1 cellular context compared by ENCODE assay signal in the genomic region with DNA sequence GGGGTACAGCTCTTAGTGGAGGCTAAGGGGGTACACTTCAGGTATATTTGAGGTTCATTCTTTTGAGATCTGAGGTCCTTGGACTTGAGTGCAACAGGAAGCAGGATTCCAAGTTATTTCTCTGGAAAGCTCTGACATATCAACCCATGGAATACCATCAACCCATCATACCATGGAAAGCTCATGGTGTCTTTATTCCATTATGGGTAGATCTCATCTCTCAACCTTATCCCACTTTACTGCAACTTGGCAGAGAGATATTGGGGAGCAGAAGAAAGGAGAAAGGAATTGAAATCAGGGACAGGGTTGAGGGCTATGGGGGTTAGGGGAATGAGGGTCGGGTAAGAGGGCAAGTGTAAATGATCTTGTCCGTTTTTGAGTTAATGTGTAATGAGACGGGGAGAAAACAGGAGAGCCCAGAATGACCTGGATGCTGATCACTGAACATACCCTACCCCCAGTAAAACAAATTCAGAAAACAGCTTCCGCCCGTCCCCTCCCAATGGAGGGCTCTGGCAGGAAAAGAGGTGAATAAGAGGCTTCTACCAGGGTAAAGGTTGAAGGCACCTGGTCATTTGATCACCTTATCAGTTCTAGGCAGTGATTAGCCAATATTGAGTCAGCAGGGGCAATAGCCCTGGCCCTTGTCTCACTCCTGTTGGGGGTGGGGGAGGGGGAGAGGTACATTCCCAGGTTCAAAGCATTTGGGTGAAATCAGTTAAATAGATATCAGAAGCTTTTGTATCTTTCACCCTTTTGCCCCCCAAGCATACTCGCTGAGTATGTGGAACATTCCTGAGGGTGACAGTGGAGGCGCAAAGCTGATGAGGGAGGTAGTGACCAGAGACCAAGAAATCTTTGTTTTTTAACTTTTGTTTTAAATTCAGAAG.
A peak's percentile ranks its signal among the peaks of the same experiment; 100 is the strongest.
TF ChIP-seq lines count a peak whose summit lies in the region.

No MANE protein-coding gene starts in this region.

TF ChIP-seq in HepG2, 621 proteins besides CTCF, POLR2A, EP300 and RAD21 (continued from another document):
- TF ChIP-seq ATF7-NPFF (CRISPR knock-in tag; IDR thresholded peaks at IDR 0.05; ENCODE audit: low read depth) = no peak; the same call in 1 of the 2 replicates
- TF ChIP-seq, protein P1, sequence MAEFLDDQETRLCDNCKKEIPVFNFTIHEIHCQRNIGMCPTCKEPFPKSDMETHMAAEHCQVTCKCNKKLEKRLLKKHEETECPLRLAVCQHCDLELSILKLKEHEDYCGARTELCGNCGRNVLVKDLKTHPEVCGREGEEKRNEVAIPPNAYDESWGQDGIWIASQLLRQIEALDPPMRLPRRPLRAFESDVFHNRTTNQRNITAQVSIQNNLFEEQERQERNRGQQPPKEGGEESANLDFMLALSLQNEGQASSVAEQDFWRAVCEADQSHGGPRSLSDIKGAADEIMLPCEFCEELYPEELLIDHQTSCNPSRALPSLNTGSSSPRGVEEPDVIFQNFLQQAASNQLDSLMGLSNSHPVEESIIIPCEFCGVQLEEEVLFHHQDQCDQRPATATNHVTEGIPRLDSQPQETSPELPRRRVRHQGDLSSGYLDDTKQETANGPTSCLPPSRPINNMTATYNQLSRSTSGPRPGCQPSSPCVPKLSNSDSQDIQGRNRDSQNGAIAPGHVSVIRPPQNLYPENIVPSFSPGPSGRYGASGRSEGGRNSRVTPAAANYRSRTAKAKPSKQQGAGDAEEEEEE (CRISPR knock-in tag; IDR thresholded peaks at IDR 0.05; ENCODE audit: borderline replicate concordance) = no peak
- TF ChIP-seq GABPB1 (CRISPR knock-in tag; IDR thresholded peaks at IDR 0.05) = peak; percentile 15; the same call in 1 of the 2 replicates
- TF ChIP-seq, protein P2, sequence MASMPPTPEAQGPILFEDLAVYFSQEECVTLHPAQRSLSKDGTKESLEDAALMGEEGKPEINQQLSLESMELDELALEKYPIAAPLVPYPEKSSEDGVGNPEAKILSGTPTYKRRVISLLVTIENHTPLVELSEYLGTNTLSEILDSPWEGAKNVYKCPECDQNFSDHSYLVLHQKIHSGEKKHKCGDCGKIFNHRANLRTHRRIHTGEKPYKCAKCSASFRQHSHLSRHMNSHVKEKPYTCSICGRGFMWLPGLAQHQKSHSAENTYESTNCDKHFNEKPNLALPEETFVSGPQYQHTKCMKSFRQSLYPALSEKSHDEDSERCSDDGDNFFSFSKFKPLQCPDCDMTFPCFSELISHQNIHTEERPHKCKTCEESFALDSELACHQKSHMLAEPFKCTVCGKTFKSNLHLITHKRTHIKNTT (CRISPR knock-in tag; IDR thresholded peaks at IDR 0.05) = no peak
- no peak for TF ChIP-seq ZNF383 (CRISPR knock-in tag; IDR thresholded peaks at IDR 0.05; ENCODE audit: borderline replicate concordance)
- peak; percentile 48; the same call in 1 of the 2 replicates for TF ChIP-seq MIER2 (CRISPR knock-in tag; IDR thresholded peaks at IDR 0.05)
- TF ChIP-seq FOXM1 (CRISPR knock-in tag; IDR thresholded peaks at IDR 0.05) = no peak
- TF ChIP-seq NBN (conservative IDR thresholded peaks at IDR 0.05) = no peak
- TF ChIP-seq CHD4 (IDR thresholded peaks at IDR 0.05; ENCODE audit: borderline replicate concordance, low read length) = peak; percentile 52; the same call in 1 of the 2 replicates
- TF ChIP-seq, protein P3, sequence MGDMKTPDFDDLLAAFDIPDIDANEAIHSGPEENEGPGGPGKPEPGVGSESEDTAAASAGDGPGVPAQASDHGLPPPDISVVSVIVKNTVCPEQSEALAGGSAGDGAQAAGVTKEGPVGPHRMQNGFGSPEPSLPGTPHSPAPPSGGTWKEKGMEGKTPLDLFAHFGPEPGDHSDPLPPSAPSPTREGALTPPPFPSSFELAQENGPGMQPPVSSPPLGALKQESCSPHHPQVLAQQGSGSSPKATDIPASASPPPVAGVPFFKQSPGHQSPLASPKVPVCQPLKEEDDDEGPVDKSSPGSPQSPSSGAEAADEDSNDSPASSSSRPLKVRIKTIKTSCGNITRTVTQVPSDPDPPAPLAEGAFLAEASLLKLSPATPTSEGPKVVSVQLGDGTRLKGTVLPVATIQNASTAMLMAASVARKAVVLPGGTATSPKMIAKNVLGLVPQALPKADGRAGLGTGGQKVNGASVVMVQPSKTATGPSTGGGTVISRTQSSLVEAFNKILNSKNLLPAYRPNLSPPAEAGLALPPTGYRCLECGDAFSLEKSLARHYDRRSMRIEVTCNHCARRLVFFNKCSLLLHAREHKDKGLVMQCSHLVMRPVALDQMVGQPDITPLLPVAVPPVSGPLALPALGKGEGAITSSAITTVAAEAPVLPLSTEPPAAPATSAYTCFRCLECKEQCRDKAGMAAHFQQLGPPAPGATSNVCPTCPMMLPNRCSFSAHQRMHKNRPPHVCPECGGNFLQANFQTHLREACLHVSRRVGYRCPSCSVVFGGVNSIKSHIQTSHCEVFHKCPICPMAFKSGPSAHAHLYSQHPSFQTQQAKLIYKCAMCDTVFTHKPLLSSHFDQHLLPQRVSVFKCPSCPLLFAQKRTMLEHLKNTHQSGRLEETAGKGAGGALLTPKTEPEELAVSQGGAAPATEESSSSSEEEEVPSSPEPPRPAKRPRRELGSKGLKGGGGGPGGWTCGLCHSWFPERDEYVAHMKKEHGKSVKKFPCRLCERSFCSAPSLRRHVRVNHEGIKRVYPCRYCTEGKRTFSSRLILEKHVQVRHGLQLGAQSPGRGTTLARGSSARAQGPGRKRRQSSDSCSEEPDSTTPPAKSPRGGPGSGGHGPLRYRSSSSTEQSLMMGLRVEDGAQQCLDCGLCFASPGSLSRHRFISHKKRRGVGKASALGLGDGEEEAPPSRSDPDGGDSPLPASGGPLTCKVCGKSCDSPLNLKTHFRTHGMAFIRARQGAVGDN (CRISPR knock-in tag; IDR thresholded peaks at IDR 0.05) = no peak
- no peak for TF ChIP-seq ZNF775 (CRISPR knock-in tag; IDR thresholded peaks at IDR 0.05; ENCODE audit: borderline replicate concordance)
- TF ChIP-seq, protein P4, sequence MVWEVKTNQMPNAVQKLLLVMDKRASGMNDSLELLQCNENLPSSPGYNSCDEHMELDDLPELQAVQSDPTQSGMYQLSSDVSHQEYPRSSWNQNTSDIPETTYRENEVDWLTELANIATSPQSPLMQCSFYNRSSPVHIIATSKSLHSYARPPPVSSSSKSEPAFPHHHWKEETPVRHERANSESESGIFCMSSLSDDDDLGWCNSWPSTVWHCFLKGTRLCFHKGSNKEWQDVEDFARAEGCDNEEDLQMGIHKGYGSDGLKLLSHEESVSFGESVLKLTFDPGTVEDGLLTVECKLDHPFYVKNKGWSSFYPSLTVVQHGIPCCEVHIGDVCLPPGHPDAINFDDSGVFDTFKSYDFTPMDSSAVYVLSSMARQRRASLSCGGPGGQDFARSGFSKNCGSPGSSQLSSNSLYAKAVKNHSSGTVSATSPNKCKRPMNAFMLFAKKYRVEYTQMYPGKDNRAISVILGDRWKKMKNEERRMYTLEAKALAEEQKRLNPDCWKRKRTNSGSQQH (CRISPR knock-in tag; IDR thresholded peaks at IDR 0.05; ENCODE audit: low read depth) = no peak
- TF ChIP-seq ZNF7 (CRISPR knock-in tag; IDR thresholded peaks at IDR 0.05) = no peak
- TF ChIP-seq PRPF4 (IDR thresholded peaks at IDR 0.05; ENCODE audit: low read depth, low read length, poor library complexity, severe bottlenecking) = peak; percentile 56
- TF ChIP-seq, protein P5, sequence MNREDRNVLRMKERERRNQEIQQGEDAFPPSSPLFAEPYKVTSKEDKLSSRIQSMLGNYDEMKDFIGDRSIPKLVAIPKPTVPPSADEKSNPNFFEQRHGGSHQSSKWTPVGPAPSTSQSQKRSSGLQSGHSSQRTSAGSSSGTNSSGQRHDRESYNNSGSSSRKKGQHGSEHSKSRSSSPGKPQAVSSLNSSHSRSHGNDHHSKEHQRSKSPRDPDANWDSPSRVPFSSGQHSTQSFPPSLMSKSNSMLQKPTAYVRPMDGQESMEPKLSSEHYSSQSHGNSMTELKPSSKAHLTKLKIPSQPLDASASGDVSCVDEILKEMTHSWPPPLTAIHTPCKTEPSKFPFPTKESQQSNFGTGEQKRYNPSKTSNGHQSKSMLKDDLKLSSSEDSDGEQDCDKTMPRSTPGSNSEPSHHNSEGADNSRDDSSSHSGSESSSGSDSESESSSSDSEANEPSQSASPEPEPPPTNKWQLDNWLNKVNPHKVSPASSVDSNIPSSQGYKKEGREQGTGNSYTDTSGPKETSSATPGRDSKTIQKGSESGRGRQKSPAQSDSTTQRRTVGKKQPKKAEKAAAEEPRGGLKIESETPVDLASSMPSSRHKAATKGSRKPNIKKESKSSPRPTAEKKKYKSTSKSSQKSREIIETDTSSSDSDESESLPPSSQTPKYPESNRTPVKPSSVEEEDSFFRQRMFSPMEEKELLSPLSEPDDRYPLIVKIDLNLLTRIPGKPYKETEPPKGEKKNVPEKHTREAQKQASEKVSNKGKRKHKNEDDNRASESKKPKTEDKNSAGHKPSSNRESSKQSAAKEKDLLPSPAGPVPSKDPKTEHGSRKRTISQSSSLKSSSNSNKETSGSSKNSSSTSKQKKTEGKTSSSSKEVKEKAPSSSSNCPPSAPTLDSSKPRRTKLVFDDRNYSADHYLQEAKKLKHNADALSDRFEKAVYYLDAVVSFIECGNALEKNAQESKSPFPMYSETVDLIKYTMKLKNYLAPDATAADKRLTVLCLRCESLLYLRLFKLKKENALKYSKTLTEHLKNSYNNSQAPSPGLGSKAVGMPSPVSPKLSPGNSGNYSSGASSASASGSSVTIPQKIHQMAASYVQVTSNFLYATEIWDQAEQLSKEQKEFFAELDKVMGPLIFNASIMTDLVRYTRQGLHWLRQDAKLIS (CRISPR knock-in tag; IDR thresholded peaks at IDR 0.05) = no peak
- no peak for TF ChIP-seq PAX8 (CRISPR knock-in tag; IDR thresholded peaks at IDR 0.05; ENCODE audit: borderline replicate concordance)
- TF ChIP-seq HDAC6 (IDR thresholded peaks at IDR 0.05; ENCODE audit: low read depth, low read length) = no peak
- TF ChIP-seq ZNF496 (CRISPR knock-in tag; IDR thresholded peaks at IDR 0.05; ENCODE audit: insufficient replicate concordance) = no peak
- TF ChIP-seq ZNF24 (IDR thresholded peaks at IDR 0.05) = no peak
- TF ChIP-seq RFXANK (CRISPR knock-in tag; IDR thresholded peaks at IDR 0.05) = 0 out of 2 replicates have a peak, but pooled peaks have one; percentile 4
- TF ChIP-seq AHR (CRISPR knock-in tag; IDR thresholded peaks at IDR 0.05) = no peak
- peak; percentile 97 for TF ChIP-seq HMG20B (CRISPR knock-in tag; conservative IDR thresholded peaks at IDR 0.05)
- TF ChIP-seq ISL2 (CRISPR knock-in tag; IDR thresholded peaks at IDR 0.05) = peak; percentile 91
- TF ChIP-seq TRIM24 (CRISPR knock-in tag; IDR thresholded peaks at IDR 0.05) = no peak
- no peak for TF ChIP-seq TCF12 (IDR thresholded peaks at IDR 0.05)
- peak; percentile 93 for TF ChIP-seq TCF12 (CRISPR knock-in tag; IDR thresholded peaks at IDR 0.05)
- TF ChIP-seq, protein P6, sequence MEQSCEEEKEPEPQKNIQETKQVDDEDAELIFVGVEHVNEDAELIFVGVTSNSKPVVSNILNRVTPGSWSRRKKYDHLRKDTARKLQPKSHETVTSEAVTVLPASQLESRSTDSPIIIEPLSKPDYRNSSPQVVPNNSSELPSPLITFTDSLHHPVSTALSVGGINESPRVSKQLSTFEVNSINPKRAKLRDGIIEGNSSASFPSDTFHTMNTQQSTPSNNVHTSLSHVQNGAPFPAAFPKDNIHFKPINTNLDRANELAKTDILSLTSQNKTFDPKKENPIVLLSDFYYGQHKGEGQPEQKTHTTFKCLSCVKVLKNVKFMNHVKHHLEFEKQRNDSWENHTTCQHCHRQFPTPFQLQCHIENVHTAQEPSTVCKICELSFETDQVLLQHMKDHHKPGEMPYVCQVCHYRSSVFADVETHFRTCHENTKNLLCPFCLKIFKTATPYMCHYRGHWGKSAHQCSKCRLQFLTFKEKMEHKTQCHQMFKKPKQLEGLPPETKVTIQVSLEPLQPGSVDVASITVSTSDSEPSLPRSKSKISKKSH (CRISPR knock-in tag; IDR thresholded peaks at IDR 0.05; ENCODE audit: borderline replicate concordance) = no peak
- TF ChIP-seq, protein P7, sequence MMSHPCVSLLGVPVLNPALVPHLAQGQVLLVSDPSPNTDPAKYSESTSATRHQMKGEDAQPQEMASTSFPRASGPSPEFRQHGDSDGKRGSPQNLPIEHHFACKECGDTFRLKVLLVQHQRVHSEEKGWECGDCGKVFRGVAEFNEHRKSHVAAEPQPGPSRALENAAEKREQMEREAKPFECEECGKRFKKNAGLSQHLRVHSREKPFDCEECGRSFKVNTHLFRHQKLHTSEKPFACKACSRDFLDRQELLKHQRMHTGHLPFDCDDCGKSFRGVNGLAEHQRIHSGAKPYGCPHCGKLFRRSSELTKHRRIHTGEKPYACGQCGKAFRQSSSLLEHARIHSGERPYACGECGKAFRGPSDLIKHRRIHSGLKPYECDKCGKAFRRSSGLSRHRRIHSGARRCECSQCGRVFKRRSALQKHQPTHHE (CRISPR knock-in tag; IDR thresholded peaks at IDR 0.05; ENCODE audit: borderline replicate concordance) = peak; percentile 68; the same call in 1 of the 2 replicates
- no peak for TF ChIP-seq ARHGAP35 (CRISPR knock-in tag; IDR thresholded peaks at IDR 0.05; ENCODE audit: borderline replicate concordance)
- TF ChIP-seq ZNF747 (CRISPR knock-in tag; IDR thresholded peaks at IDR 0.05; ENCODE audit: borderline replicate concordance) = no peak
